Comparison of ENCODE assay signal across 19 cellular contexts in genomic region chr1:104768466-104768865, GRCh38.
DNase-seq lines count a peak whose midpoint lies in the region; ATAC-seq and TF ChIP-seq lines count a peak whose summit lies in the region.
"Had no signal": no experiment of that assay in that cellular context is flagged by ENCODE, and none has a peak within 500 bp of the region (broad histone marks: within the 10 kb centered on the region; RNA-seq: fewer than 3 reads in every experiment).

No MANE protein-coding gene starts in this region.

- CTCF ChIA-PET in Caco-2 (lab: Charles Lee) (no interaction called here), MCF 10A (lab: Yijun Ruan, JAX) (interaction anchor here (0.6 to 0.9 kb wide), 3 partner anchors 11 to 1025 kb away, joined by 3 to 4 read pairs (median 3); no protein-coding TSS in a partner anchor)

- no peaks in the 10 kb centered on the region for H3K4me1 Mint-ChIP-seq in Caco-2 (ENCODE audit: low read depth, unreplicated experiment)
- peaks cover 9% of the 10 kb centered on the region for H3K4me1 Mint-ChIP-seq in MCF 10A (ENCODE audit: insufficient read depth, unreplicated experiment)
- H3K4me1 Mint-ChIP-seq: endodermal cell; GM23338; stimulated activated effector memory CD8-positive, alpha-beta T cell treated with anti-CD3 and anti-CD28 coated beads, Interleukin-12 subunit alpha, Interleukin-12 subunit beta, amount 100 ng/mL, for 72 hours had no signal

- no peak for TF ChIP-seq POLR2A in breast epithelium (IDR thresholded peaks at IDR 0.05)

- H3K36me3 Mint-ChIP-seq in Caco-2 (ENCODE audit: insufficient read depth, unreplicated experiment) (no peaks in the 10 kb centered on the region), MCF 10A (ENCODE audit: insufficient read depth, unreplicated experiment) (no peaks in the 10 kb centered on the region)
- H3K36me3 Mint-ChIP-seq: naive B cell; stimulated activated effector memory CD8-positive, alpha-beta T cell treated with anti-CD3 and anti-CD28 coated beads, Interleukin-12 subunit alpha, Interleukin-12 subunit beta, amount 100 ng/mL, for 72 hours had no signal

- H3K27ac ChIP-seq in breast epithelium = no peak overlapping the region
- H3K27ac ChIP-seq: cardiac muscle cell, gastroesophageal sphincter, SJSA1, upper lobe of right lung had no signal

- POLR2A ChIA-PET in Caco-2 (lab: Charles Lee) (no interaction called here), MCF 10A (lab: Yijun Ruan, JAX) (no interaction called here)

- H3K27ac Mint-ChIP-seq in Caco-2 (ENCODE audit: unreplicated experiment) (no peak overlapping the region), MCF 10A (ENCODE audit: low read depth, unreplicated experiment) (no peak overlapping the region)
- H3K27ac Mint-ChIP-seq: endodermal cell; GM23338; naive B cell; stimulated activated effector memory CD8-positive, alpha-beta T cell treated with anti-CD3 and anti-CD28 coated beads, Interleukin-12 subunit alpha, Interleukin-12 subunit beta, amount 100 ng/mL, for 72 hours had no signal

- no peak overlapping the region for H3K4me3 ChIP-seq in breast epithelium
- H3K4me3 ChIP-seq in Caco-2 (ENCODE audit: low read depth, low read length) = no peak overlapping the region
- H3K4me3 ChIP-seq: cardiac muscle cell, gastroesophageal sphincter, GM23338, SJSA1, upper lobe of right lung had no signal

- peak; percentile 71 for ATAC-seq in GM18508 (IDR thresholded peaks at IDR 0.05; ENCODE audit: insufficient read depth, unreplicated experiment)
- peak; percentile 70 for ATAC-seq in GM21381 (IDR thresholded peaks at IDR 0.05; ENCODE audit: unreplicated experiment)
- ATAC-seq in HG02938 (IDR thresholded peaks at IDR 0.05; ENCODE audit: unreplicated experiment) = peak; percentile 83
- ATAC-seq in HG03520 (IDR thresholded peaks at IDR 0.05; ENCODE audit: unreplicated experiment) = peak; percentile 48
- ATAC-seq: gastroesophageal sphincter; GM23338; stimulated activated effector memory CD8-positive, alpha-beta T cell treated with anti-CD3 and anti-CD28 coated beads, Interleukin-12 subunit alpha, Interleukin-12 subunit beta, amount 100 ng/mL, for 72 hours; upper lobe of right lung had no signal

- DNase-seq in breast epithelium (ENCODE audit: low spot score in 2 of 2) (no peak), Caco-2 (no peak), DMS53 treated with DMSO at 0.1 percent for 48 hours (lab: John Stamatoyannopoulos, UW; ENCODE audit: unreplicated experiment) (no peak), MCF 10A (ENCODE audit: unreplicated experiment) (no peak)
- DNase-seq: activated naive CD4-positive, alpha-beta T cell treated with anti-CD3 and anti-CD28 coated beads, Interleukin-2, amount 50 U/mL, for 16 hours; endodermal cell; naive B cell; NCI-H2081; stimulated activated CD4-positive, alpha-beta T cell treated with anti-CD3 and anti-CD28 coated beads, Interleukin-4, amount 100 ng/mL, for 1 hour; upper lobe of right lung had no signal

- H3K27me3 ChIP-seq in breast epithelium = no peaks in the 10 kb centered on the region
- H3K27me3 ChIP-seq in Caco-2 (replicated peaks; ENCODE audit: control insufficient read depth, insufficient read depth, low read length) = no peaks in the 10 kb centered on the region
- H3K27me3 ChIP-seq: cardiac muscle cell, gastroesophageal sphincter, SJSA1, upper lobe of right lung had no signal

- H3K9me3 ChIP-seq in breast epithelium (no peaks in the 10 kb centered on the region), Caco-2 (no peaks in the 10 kb centered on the region)
- H3K9me3 ChIP-seq: gastroesophageal sphincter, SJSA1, upper lobe of right lung had no signal

- intact Hi-C loops in breast epithelium (cut with DNase I; ENCODE audit: low total_unique reads) (no loop called here), Caco-2 (cut with micrococcal nuclease; ENCODE audit: unreplicated experiment) (no loop called here), MCF 10A (cut with micrococcal nuclease) (no loop called here)

- TF ChIP-seq CTCF in breast epithelium (IDR thresholded peaks at IDR 0.05) = no peak
- TF ChIP-seq CTCF in Caco-2 (IDR thresholded peaks at IDR 0.05; ENCODE audit: insufficient read depth in 1 of 2, low read depth in 1 of 2, low read length in 1 of 2, severe bottlenecking in 1 of 2, unreplicated experiment in 1 of 2) = no peak
- TF ChIP-seq CTCF in MCF 10A (IDR thresholded peaks at IDR 0.05; ENCODE audit: unreplicated experiment) = no peak

- H3K4me1 ChIP-seq in breast epithelium (no peaks in the 10 kb centered on the region), Caco-2 (no peaks in the 10 kb centered on the region)
- H3K4me1 ChIP-seq: gastroesophageal sphincter, SJSA1, upper lobe of right lung had no signal

- BruUV-seq in Caco-2 (replicated peaks; lab: Mats Ljungman, UMichigan) = no TSS peak
- BruUV-seq in MCF 10A (replicated peaks; lab: Mats Ljungman, UMichigan) = no TSS peak

- H3K27me3 Mint-ChIP-seq in Caco-2 (ENCODE audit: insufficient read depth, unreplicated experiment) (no peaks in the 10 kb centered on the region), MCF 10A (ENCODE audit: insufficient read depth, unreplicated experiment) (no peaks in the 10 kb centered on the region)
- H3K27me3 Mint-ChIP-seq: naive B cell had no signal

- no peak overlapping the region for H3K4me3 Mint-ChIP-seq in Caco-2 (ENCODE audit: unreplicated experiment)
- H3K4me3 Mint-ChIP-seq in MCF 10A (ENCODE audit: unreplicated experiment) = no peak overlapping the region
- H3K4me3 Mint-ChIP-seq: endodermal cell; GM23338; naive B cell; stimulated activated effector memory CD8-positive, alpha-beta T cell treated with anti-CD3 and anti-CD28 coated beads, Interleukin-12 subunit alpha, Interleukin-12 subunit beta, amount 100 ng/mL, for 72 hours had no signal

- H3K9me3 Mint-ChIP-seq in Caco-2 (ENCODE audit: unreplicated experiment) (no peaks in the 10 kb centered on the region), MCF 10A (ENCODE audit: unreplicated experiment) (no peaks in the 10 kb centered on the region)
- H3K9me3 Mint-ChIP-seq: endodermal cell, GM23338, naive B cell had no signal

- H3K36me3 ChIP-seq in breast epithelium (no peaks in the 10 kb centered on the region), Caco-2 (ENCODE audit: control insufficient read depth, insufficient read depth, low read length) (no peaks in the 10 kb centered on the region)
- H3K36me3 ChIP-seq: cardiac muscle cell, gastroesophageal sphincter, SJSA1, upper lobe of right lung had no signal
